22 cellular contexts compared by ENCODE assay signal in the genomic region with DNA sequence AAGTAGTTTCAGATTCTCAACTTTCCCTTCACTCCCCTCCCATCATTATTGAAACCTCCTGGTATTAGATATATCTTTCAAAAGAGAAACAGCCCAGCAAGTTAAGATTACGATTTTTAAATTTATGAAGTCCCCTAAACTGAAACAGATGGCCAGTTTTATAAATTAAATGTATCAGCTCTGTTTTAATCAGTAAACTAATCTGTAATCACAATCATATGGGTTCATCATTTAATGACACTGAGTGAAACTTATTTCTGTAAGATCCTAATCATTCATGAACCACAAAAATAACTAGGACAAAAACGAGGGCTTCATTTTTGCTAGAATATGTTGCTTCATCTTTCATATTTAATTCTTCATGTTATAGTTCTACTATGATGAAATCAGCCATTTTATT.
"Had no signal": no experiment of that assay in that cellular context is flagged by ENCODE, and none has a peak within 500 bp of the region (broad histone marks: within the 10 kb centered on the region; RNA-seq: fewer than 3 reads in every experiment).

No MANE protein-coding gene starts in this region.

- H3K4me3 ChIP-seq: colonic mucosa, heart right ventricle, mucosa of descending colon, pancreas, tibial artery, upper lobe of left lung, vagina had no signal

- H3K27ac Mint-ChIP-seq: naive thymus-derived CD8-positive, alpha-beta T cell; progenitor cell of endocrine pancreas; stimulated activated effector memory CD8-positive, alpha-beta T cell treated with anti-CD3 and anti-CD28 coated beads, Interleukin-12 subunit alpha, Interleukin-12 subunit beta, amount 100 ng/mL, for 72 hours; stimulated activated naive CD8-positive, alpha-beta T cell treated with anti-CD3 and anti-CD28 coated beads, Interleukin-15, Interleukin-2, amounts not matched to agents 100 ng/mL and 50 ng/mL, for 24 hours had no signal

- H3K4me1 Mint-ChIP-seq: naive thymus-derived CD8-positive, alpha-beta T cell; stimulated activated effector memory CD8-positive, alpha-beta T cell treated with anti-CD3 and anti-CD28 coated beads, Interleukin-12 subunit alpha, Interleukin-12 subunit beta, amount 100 ng/mL, for 72 hours had no signal

- H3K9me3 Mint-ChIP-seq: naive thymus-derived CD8-positive, alpha-beta T cell; neural crest cell; stimulated activated effector memory CD8-positive, alpha-beta T cell treated with anti-CD3 and anti-CD28 coated beads, Interleukin-12 subunit alpha, Interleukin-12 subunit beta, amount 100 ng/mL, for 72 hours; stimulated activated naive CD8-positive, alpha-beta T cell treated with anti-CD3 and anti-CD28 coated beads, Interleukin-15, Interleukin-2, amounts not matched to agents 100 ng/mL and 50 ng/mL, for 24 hours had no signal

- DNase-seq: colonic mucosa; dermis blood vessel endothelial cell; erythroblast; foreskin melanocyte; heart right ventricle; islet precursor cell; mammary epithelial cell; mucosa of descending colon; naive thymus-derived CD8-positive, alpha-beta T cell; pancreas; right cardiac atrium; small intestine; stimulated activated CD4-positive, alpha-beta T cell treated with anti-CD3 and anti-CD28 coated beads, Interleukin-4, amount 100 ng/mL, for 1 hour; stimulated activated CD8-positive, alpha-beta memory T cell treated with anti-CD3 and anti-CD28 coated beads, Interleukin-4, amount 100 ng/mL, for 48 hours; tibial artery; upper lobe of left lung had no signal

- H3K27me3 Mint-ChIP-seq: naive thymus-derived CD8-positive, alpha-beta T cell; progenitor cell of endocrine pancreas had no signal

- H3K4me3 Mint-ChIP-seq: naive thymus-derived CD8-positive, alpha-beta T cell; neural crest cell; stimulated activated effector memory CD8-positive, alpha-beta T cell treated with anti-CD3 and anti-CD28 coated beads, Interleukin-12 subunit alpha, Interleukin-12 subunit beta, amount 100 ng/mL, for 72 hours; stimulated activated naive CD8-positive, alpha-beta T cell treated with anti-CD3 and anti-CD28 coated beads, Interleukin-15, Interleukin-2, amounts not matched to agents 100 ng/mL and 50 ng/mL, for 24 hours had no signal

- H3K36me3 Mint-ChIP-seq: naive thymus-derived CD8-positive, alpha-beta T cell; stimulated activated effector memory CD8-positive, alpha-beta T cell treated with anti-CD3 and anti-CD28 coated beads, Interleukin-12 subunit alpha, Interleukin-12 subunit beta, amount 100 ng/mL, for 72 hours had no signal

- H3K27me3 ChIP-seq: colonic mucosa, heart right ventricle, pancreas, tibial artery, upper lobe of left lung, vagina had no signal

- ATAC-seq: heart right ventricle; left lobe of liver; mucosa of descending colon; naive thymus-derived CD8-positive, alpha-beta T cell; pancreas; right cardiac atrium; stimulated activated effector memory CD8-positive, alpha-beta T cell treated with anti-CD3 and anti-CD28 coated beads, Interleukin-12 subunit alpha, Interleukin-12 subunit beta, amount 100 ng/mL, for 72 hours had no signal

- H3K4me1 ChIP-seq: colonic mucosa, heart right ventricle, pancreas, upper lobe of left lung, vagina had no signal

- H3K36me3 ChIP-seq: colonic mucosa, pancreas had no signal

- H3K27ac ChIP-seq: colonic mucosa, pancreas, upper lobe of left lung had no signal

- H3K9me3 ChIP-seq: colonic mucosa, heart right ventricle, mucosa of descending colon, pancreas, tibial artery, upper lobe of left lung, vagina had no signal
